1 cellular context compared by ENCODE assay signal in the genomic region with DNA sequence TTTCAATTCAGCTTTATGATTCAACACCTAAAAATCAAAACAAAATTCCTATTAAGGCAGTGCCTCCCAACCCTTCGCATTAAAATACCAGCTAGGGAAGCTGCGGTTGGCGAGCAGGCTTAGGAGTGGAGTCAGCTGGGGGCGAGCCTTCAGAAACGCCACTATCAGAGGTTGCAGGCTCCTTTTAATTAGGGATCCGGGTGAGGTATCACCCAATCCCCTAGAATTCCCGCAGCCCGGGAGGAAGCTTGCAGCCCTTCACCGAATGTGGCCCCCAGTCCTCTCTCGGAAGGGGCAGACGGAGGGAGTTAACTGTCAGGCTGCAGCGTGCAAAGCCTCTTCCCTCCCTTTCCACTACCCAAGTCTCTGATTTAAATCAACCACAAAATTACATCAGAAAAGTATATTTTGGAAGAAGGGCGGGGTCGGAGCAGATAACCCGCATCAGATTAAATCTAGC.
TF ChIP-seq lines count a peak whose summit lies in the region.

No MANE protein-coding gene starts in this region.

TF ChIP-seq in IMR-90, 13 proteins besides CTCF, POLR2A, EP300 and RAD21 (continued from another document):
- TF ChIP-seq, protein P1, sequence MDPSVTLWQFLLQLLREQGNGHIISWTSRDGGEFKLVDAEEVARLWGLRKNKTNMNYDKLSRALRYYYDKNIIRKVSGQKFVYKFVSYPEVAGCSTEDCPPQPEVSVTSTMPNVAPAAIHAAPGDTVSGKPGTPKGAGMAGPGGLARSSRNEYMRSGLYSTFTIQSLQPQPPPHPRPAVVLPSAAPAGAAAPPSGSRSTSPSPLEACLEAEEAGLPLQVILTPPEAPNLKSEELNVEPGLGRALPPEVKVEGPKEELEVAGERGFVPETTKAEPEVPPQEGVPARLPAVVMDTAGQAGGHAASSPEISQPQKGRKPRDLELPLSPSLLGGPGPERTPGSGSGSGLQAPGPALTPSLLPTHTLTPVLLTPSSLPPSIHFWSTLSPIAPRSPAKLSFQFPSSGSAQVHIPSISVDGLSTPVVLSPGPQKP (IDR thresholded peaks at IDR 0.05; ENCODE audit: borderline replicate concordance, low read depth, low read length): no peak
